In the genomic region with DNA sequence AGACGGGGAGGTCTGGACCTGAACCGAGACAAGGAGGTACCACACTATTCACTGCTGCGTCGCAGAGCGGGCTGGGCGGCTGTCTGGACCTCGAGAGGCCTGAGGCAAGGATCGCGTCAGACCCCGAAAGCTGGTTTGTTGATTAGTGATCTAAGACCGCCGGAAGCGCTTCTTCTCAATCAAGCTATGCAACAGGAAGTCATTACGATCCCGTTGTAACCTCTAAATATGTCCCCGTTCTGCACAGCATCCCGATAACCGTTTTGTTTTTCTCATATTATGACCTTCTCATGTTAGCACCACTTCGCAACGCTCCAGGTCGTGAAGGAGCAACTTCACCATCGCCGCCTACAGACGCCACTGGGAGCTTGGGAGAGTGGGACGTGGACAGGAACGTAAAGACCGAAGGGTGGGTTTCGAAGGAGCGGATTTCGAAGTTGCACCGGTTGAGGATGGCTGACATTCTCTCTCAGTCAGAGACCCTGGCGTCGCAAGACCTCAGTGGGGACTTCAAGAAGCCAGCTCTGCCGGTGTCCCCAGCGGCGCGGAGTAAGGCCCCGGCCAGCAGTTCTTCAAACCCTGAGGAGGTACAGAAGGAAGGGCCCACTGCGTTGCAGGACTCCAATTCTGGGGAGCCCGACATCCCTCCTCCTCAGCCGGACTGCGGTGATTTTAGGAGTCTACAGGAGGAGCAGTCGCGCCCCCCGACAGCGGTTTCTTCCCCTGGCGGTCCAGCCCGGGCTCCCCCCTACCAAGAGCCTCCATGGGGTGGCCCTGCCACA, we compare ENCODE assay signal across 8 cellular contexts. TPM values are rescaled to one million over a fixed set of nuclear protein-coding genes. Genes with fewer than 3 reads are reported as not detected.
DNase-seq lines count a peak whose midpoint lies in the region; ATAC-seq and TF ChIP-seq lines count a peak whose summit lies in the region.

A gene with protein sequence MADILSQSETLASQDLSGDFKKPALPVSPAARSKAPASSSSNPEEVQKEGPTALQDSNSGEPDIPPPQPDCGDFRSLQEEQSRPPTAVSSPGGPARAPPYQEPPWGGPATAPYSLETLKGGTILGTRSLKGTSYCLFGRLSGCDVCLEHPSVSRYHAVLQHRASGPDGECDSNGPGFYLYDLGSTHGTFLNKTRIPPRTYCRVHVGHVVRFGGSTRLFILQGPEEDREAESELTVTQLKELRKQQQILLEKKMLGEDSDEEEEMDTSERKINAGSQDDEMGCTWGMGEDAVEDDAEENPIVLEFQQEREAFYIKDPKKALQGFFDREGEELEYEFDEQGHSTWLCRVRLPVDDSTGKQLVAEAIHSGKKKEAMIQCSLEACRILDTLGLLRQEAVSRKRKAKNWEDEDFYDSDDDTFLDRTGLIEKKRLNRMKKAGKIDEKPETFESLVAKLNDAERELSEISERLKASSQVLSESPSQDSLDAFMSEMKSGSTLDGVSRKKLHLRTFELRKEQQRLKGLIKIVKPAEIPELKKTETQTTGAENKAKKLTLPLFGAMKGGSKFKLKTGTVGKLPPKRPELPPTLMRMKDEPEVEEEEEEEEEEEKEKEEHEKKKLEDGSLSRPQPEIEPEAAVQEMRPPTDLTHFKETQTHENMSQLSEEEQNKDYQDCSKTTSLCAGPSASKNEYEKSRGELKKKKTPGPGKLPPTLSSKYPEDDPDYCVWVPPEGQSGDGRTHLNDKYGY (plus strand): TSS at position 427 of the 782 bp plus-strand sequence. CDS start 26 bp downstream, at position 453.
A gene with protein sequence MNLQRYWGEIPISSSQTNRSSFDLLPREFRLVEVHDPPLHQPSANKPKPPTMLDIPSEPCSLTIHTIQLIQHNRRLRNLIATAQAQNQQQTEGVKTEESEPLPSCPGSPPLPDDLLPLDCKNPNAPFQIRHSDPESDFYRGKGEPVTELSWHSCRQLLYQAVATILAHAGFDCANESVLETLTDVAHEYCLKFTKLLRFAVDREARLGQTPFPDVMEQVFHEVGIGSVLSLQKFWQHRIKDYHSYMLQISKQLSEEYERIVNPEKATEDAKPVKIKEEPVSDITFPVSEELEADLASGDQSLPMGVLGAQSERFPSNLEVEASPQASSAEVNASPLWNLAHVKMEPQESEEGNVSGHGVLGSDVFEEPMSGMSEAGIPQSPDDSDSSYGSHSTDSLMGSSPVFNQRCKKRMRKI (minus strand): TSS at position 152 of the 782 bp plus-strand sequence. CDS start 1,422 bp downstream, outside the sequence.

- TF ChIP-seq POLR2A in GM10847 (IDR thresholded peaks at IDR 0.05; ENCODE audit: extremely low read depth, insufficient read length) (peak; percentile 43), prostate gland (IDR thresholded peaks at IDR 0.05) (peak; percentile 20)

- H3K27me3 ChIP-seq in prostate gland (replicated peaks; ENCODE audit: insufficient read depth), result no peaks in the 10 kb centered on the region

- H3K36me3 ChIP-seq in prostate gland, result peaks cover 0 to 2% of the 10 kb centered on the region in 2 donors

- peak; percentile 84 for DNase-seq in NCI-H146 (lab: John Stamatoyannopoulos, UW)
- peak; percentile 24 to 93 (median 78) for DNase-seq in amygdala (lab: John Stamatoyannopoulos, UW)
- peak; percentile 61 for DNase-seq in left ventricle myocardium superior
- peak; percentile 60 for DNase-seq in prostate gland (ENCODE audit: low spot score)
- peak; percentile 67 for DNase-seq in ureter (ENCODE audit: low spot score)

- H3K4me1 ChIP-seq in prostate gland (replicated peaks), result peaks cover 6% of the 10 kb centered on the region

- peak; percentile 79 for ATAC-seq in HG02798 (IDR thresholded peaks at IDR 0.05; ENCODE audit: poor library complexity, unreplicated experiment)
- peak; percentile 87 for ATAC-seq in left ventricle myocardium superior

- no peaks in the 10 kb centered on the region for H3K9me3 ChIP-seq in prostate gland

- peak within 1 kb of the TSS; percentile 66 to 90 for H3K4me3 ChIP-seq in prostate gland

- WGBS in prostate gland, result under 1% methylated on average over 39 of the region's 48 CpGs

- intact Hi-C loops in T-helper 1 cell treated with Interleukin-12 subunit alpha and Interleukin-12 subunit beta and Interleukin-4 antibody, amounts not matched to agents 30 ng/mL and 1 ng/mL, for 36 hours (cut with micrococcal nuclease), result loop anchor here (1.0 to 10.0 kb wide), 12 partner anchors 20 to 579 kb away; a partner anchor contains a TSS
- intact Hi-C loops in left ventricle myocardium superior (cut with micrococcal nuclease), result no loop called here
- intact Hi-C loops in prostate gland (cut with DNase I), result no loop called here

- peak in 1 of 4 experiments; percentile 8 for TF ChIP-seq CTCF in prostate gland (IDR thresholded peaks at IDR 0.05)

- H3K27ac ChIP-seq in prostate gland, result peak within 1 kb of the TSS; percentile 86 to 93

RNA-seq across cellular contexts. Expression of the first gene that starts in this region (rescaled TPM):
- 28.6 and 30.1 TPM in 2 replicates for total RNA-seq in T-helper 1 cell treated with Interleukin-12 subunit alpha and Interleukin-12 subunit beta and Interleukin-4 antibody, amounts not matched to agents 30 ng/mL and 1 ng/mL, for 36 hours
- total RNA-seq in left ventricle myocardium superior (19.2 TPM), prostate gland (10 to 100 TPM; 19.8 to 37.9 TPM), ureter (19.7 TPM)

RNA-seq across cellular contexts. Expression of the second gene that starts in this region (rescaled TPM):
- total RNA-seq in T-helper 1 cell treated with Interleukin-12 subunit alpha and Interleukin-12 subunit beta and Interleukin-4 antibody, amounts not matched to agents 30 ng/mL and 1 ng/mL, for 36 hours, result 38.6 and 39.6 TPM in 2 replicates
- 28.1 TPM for total RNA-seq in left ventricle myocardium superior
- 10 to 100 TPM; 18.6 to 34.2 TPM for total RNA-seq in prostate gland
- total RNA-seq in ureter, result 33.7 TPM

Comparison
In these comparisons a context has a peak if more than half of its experiments do, and no peak if none do; other contexts are left out.
1. Peak in every context shown above with its lines: DNase-seq, ATAC-seq, H3K4me3 ChIP-seq and H3K27ac ChIP-seq.